In the genomic region with DNA sequence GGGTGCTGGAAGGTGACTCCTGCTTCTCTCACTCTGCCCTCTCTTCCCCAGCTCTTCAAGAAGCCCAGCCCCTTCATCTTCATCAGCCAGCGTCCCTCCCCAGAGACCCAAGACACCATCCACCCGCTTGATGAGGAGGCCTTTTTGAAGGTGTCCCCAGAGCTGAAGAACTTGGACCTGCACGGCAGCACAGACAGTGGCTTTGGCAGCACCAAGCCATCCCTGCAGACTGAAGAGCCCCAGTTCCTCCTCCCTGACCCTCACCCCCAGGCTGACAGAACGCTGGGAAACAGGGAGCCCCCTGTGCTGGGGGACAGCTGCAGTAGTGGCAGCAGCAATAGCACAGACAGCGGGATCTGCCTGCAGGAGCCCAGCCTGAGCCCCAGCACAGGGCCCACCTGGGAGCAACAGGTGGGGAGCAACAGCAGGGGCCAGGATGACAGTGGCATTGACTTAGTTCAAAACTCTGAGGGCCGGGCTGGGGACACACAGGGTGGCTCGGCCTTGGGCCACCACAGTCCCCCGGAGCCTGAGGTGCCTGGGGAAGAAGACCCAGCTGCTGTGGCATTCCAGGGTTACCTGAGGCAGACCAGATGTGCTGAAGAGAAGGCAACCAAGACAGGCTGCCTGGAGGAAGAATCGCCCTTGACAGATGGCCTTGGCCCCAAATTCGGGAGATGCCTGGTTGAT, we compare ENCODE assay signal across 1 cellular context.
TF ChIP-seq lines count a peak whose summit lies in the region.

No MANE protein-coding gene starts in this region.

TF ChIP-seq in K562, 482 proteins besides CTCF, POLR2A, EP300 and RAD21:
- TF ChIP-seq, protein P1, sequence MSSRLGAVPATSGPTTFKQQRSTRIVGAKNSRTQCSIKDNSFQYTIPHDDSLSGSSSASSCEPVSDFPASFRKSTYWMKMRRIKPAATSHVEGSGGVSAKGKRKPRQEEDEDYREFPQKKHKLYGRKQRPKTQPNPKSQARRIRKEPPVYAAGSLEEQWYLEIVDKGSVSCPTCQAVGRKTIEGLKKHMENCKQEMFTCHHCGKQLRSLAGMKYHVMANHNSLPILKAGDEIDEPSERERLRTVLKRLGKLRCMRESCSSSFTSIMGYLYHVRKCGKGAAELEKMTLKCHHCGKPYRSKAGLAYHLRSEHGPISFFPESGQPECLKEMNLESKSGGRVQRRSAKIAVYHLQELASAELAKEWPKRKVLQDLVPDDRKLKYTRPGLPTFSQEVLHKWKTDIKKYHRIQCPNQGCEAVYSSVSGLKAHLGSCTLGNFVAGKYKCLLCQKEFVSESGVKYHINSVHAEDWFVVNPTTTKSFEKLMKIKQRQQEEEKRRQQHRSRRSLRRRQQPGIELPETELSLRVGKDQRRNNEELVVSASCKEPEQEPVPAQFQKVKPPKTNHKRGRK (tag; IDR thresholded peaks at IDR 0.05): no peak
- peak; percentile 88 for TF ChIP-seq ZFP36 (IDR thresholded peaks at IDR 0.05; ENCODE audit: low read depth, low read length, partially characterized antibody)
